18 cellular contexts compared by ENCODE assay signal in the genomic region with DNA sequence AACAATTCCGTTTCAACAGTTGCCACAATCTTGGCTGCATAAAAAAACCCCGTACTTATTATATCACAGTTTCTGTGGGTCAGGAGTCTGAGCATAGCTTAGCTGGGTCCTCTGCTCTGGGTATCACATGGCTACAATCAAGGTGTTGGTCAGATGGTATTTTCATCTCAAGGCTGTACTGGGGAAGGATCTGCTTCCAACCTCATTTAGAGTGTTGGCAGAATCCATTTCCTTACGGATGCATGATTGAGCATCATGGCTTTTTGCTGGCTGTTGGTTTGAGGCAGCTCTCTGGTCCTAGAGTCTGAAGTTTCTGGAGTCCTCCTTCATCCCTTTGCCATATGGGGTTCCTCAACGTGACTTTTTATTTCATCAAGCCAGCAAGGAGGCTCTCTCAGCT.
"Had no signal": no experiment of that assay in that cellular context is flagged by ENCODE, and none has a peak within 500 bp of the region (broad histone marks: within the 10 kb centered on the region; RNA-seq: fewer than 3 reads in every experiment).

No MANE protein-coding gene starts in this region.

- H3K9me3 Mint-ChIP-seq: dendritic cell treated with granulocyte-macrophage colony-stimulating factor and Interleukin-4, amounts not matched to agents 40 ng/mL and 50 ng/mL, for 4 days; effector memory CD8-positive, alpha-beta T cell; endodermal cell had no signal

- H3K27ac Mint-ChIP-seq: dendritic cell treated with granulocyte-macrophage colony-stimulating factor and Interleukin-4, amounts not matched to agents 40 ng/mL and 50 ng/mL, for 4 days; effector memory CD8-positive, alpha-beta T cell; endodermal cell had no signal

- H3K4me3 Mint-ChIP-seq: dendritic cell treated with granulocyte-macrophage colony-stimulating factor and Interleukin-4, amounts not matched to agents 40 ng/mL and 50 ng/mL, for 4 days; effector memory CD8-positive, alpha-beta T cell; endodermal cell had no signal

- DNase-seq: colonic mucosa; cortex of kidney; dermis blood vessel endothelial cell; effector CD4-positive, alpha-beta T cell; effector memory CD4-positive, alpha-beta T cell; effector memory CD8-positive, alpha-beta T cell; endodermal cell; erythroblast; esophagus squamous epithelium; foreskin fibroblast; foreskin keratinocyte; foreskin melanocyte; gastrocnemius medialis; glutamatergic neuron; head of caudate nucleus; heart left ventricle; heart right ventricle had no signal
